ENCODE assay signal across 19 cellular contexts in the genomic region with DNA sequence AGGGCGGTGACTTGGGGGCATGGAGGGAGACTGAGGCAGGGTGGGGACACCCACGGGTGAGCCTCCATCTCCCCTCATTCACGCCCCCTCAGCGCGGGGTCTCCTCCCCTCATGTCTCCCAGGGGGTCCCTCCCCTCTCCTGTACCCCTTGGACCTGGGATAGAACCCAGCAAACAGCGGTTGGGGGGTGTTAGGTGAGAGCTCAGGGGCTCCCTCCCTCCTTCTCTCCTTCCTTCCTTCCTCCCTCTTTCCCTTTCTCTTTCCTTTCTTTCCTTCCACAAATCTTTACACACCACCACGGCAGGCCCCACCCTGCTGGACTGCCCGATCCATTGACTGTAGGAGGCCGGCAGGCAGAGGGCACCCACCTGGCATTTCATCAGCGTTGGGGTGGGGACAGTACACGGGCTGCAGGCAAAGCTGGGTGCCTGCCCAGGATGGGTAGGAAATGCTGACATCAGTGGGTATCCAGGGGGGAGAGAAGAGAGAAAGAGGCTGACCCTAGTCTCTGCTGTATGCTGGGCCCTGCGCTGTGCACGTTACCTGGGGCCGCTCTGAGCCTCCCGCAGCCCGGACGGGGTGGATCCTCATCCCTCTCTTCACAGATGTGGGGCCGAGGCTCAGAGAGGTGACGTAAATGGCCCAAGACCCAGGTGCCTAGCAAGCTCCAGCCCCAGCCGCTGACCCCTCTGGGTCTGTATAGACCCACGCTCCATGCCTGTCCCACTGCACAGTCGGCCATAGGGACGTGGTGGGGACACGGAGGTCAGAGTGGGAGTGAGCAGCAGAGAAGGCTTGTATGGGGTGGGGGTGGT. TPM values are rescaled to one million over a fixed set of nuclear protein-coding genes. Genes with fewer than 3 reads are reported as not detected.
A peak's percentile ranks its signal among the peaks of the same experiment; 100 is the strongest.
DNase-seq lines count a peak whose midpoint lies in the region; ATAC-seq and TF ChIP-seq lines count a peak whose summit lies in the region.
"Had no signal": no experiment of that assay in that cellular context is flagged by ENCODE, and none has a peak within 500 bp of the region (broad histone marks: within the 10 kb centered on the region; RNA-seq: fewer than 3 reads in every experiment).

No MANE protein-coding gene starts in this region.

- H3K36me3 Mint-ChIP-seq in central memory CD8-positive, alpha-beta T cell (ENCODE audit: insufficient read depth), result peaks cover 5% of the 10 kb centered on the region
- no peaks in the 10 kb centered on the region for H3K36me3 Mint-ChIP-seq in neural crest cell (ENCODE audit: low read depth)

- peak overlapping the region; percentile 6 for H3K27ac Mint-ChIP-seq in central memory CD8-positive, alpha-beta T cell (ENCODE audit: low read depth)
- H3K27ac Mint-ChIP-seq in neural crest cell (ENCODE audit: unreplicated experiment), result no peak overlapping the region
- H3K27ac Mint-ChIP-seq: CD4-positive, alpha-beta T cell; T-helper 1 cell treated with Interleukin-12 subunit alpha and Interleukin-12 subunit beta and Interleukin-4 antibody, amounts not matched to agents 30 μg/mL and 1 μg/mL, for 36 hours had no signal

- peaks cover 18% of the 10 kb centered on the region for H3K27me3 Mint-ChIP-seq in central memory CD8-positive, alpha-beta T cell
- peaks cover 4% of the 10 kb centered on the region for H3K27me3 Mint-ChIP-seq in neural crest cell (ENCODE audit: low read depth)
- H3K27me3 Mint-ChIP-seq: CD4-positive, alpha-beta T cell had no signal

- H3K36me3 ChIP-seq in left ventricle myocardium inferior, result peaks cover 3% of the 10 kb centered on the region
- H3K36me3 ChIP-seq in vagina, result no peaks in the 10 kb centered on the region
- H3K36me3 ChIP-seq: gastrocnemius medialis, thoracic aorta had no signal

- H3K4me1 ChIP-seq in left ventricle myocardium inferior (peaks cover 47% of the 10 kb centered on the region), vagina (peaks cover 67% of the 10 kb centered on the region)

- H3K9me3 ChIP-seq in left ventricle myocardium inferior (replicated peaks), result no peaks in the 10 kb centered on the region
- H3K9me3 ChIP-seq in vagina, result no peaks in the 10 kb centered on the region
- H3K9me3 ChIP-seq: gastrocnemius medialis, thoracic aorta had no signal

- H3K27ac ChIP-seq in left ventricle myocardium inferior (replicated peaks) (peak overlapping the region; percentile 40), vagina (peak overlapping the region; percentile 95)
- H3K27ac ChIP-seq: thoracic aorta had no signal

- H3K4me3 Mint-ChIP-seq in central memory CD8-positive, alpha-beta T cell, result no peak overlapping the region
- peak overlapping the region; percentile 39 for H3K4me3 Mint-ChIP-seq in neural crest cell
- H3K4me3 Mint-ChIP-seq: CD4-positive, alpha-beta T cell; T-helper 1 cell treated with Interleukin-12 subunit alpha and Interleukin-12 subunit beta and Interleukin-4 antibody, amounts not matched to agents 30 μg/mL and 1 μg/mL, for 36 hours had no signal

- TF ChIP-seq CTCF in left ventricle myocardium inferior (IDR thresholded peaks at IDR 0.05; ENCODE audit: borderline replicate concordance) (no peak), neural crest cell (conservative IDR thresholded peaks at IDR 0.05) (no peak), vagina (IDR thresholded peaks at IDR 0.05) (no peak)

- intact Hi-C loops in left ventricle myocardium inferior (cut with micrococcal nuclease) (no loop called here), Right ventricle myocardium superior (cut with DNase I) (no loop called here), vagina (cut with DNase I) (no loop called here)

- ATAC-seq in Right ventricle myocardium superior (ENCODE audit: poor library complexity) (no peak), GM21717 (IDR thresholded peaks at IDR 0.05; ENCODE audit: unreplicated experiment) (no peak)
- ATAC-seq in central memory CD8-positive, alpha-beta T cell (replicated peaks; ENCODE audit: extremely low read depth, poor library complexity, severe bottlenecking), result no peak
- ATAC-seq: gastrocnemius medialis, left lobe of liver had no signal

- no peak for DNase-seq in left ventricle myocardium inferior
- no peak for DNase-seq in Right ventricle myocardium superior
- no peak for DNase-seq in central memory CD8-positive, alpha-beta T cell (ENCODE audit: low spot score in 2 of 2)
- no peak for DNase-seq in neural crest cell (ENCODE audit: low read depth, low spot score)
- DNase-seq in vagina (ENCODE audit: extremely low spot score in 2 of 2), result no peak
- DNase-seq in COLO829 (ENCODE audit: low spot score), result no peak
- DNase-seq in NCI-H146 treated with DMSO at 0.1 percent for 48 hours (lab: John Stamatoyannopoulos, UW; ENCODE audit: unreplicated experiment), result no peak
- DNase-seq: ACHN; activated naive CD4-positive, alpha-beta T cell treated with Interleukin-2 at 50 U/mL for 16 hours; activated T-cell treated with anti-CD3 and anti-CD28 coated beads for 4 hours; CD4-positive, alpha-beta T cell; gastrocnemius medialis; NCI-H187 treated with DMSO at 0.1 percent for 48 hours; NCI-H446 treated with DMSO at 0.1 percent for 48 hours had no signal

- no peaks in the 10 kb centered on the region for H3K9me3 Mint-ChIP-seq in central memory CD8-positive, alpha-beta T cell
- H3K9me3 Mint-ChIP-seq in neural crest cell, result no peaks in the 10 kb centered on the region
- H3K9me3 Mint-ChIP-seq: CD4-positive, alpha-beta T cell; T-helper 1 cell treated with Interleukin-12 subunit alpha and Interleukin-12 subunit beta and Interleukin-4 antibody, amounts not matched to agents 30 μg/mL and 1 μg/mL, for 36 hours had no signal

- H3K4me3 ChIP-seq in left ventricle myocardium inferior (no peak overlapping the region), vagina (no peak overlapping the region)
- H3K4me3 ChIP-seq: gastrocnemius medialis, thoracic aorta had no signal

- peaks cover 39% of the 10 kb centered on the region for H3K27me3 ChIP-seq in left ventricle myocardium inferior (ENCODE audit: low read depth)
- H3K27me3 ChIP-seq in vagina, result no peaks in the 10 kb centered on the region

- no peaks in the 10 kb centered on the region for H3K4me1 Mint-ChIP-seq in central memory CD8-positive, alpha-beta T cell
- H3K4me1 Mint-ChIP-seq in neural crest cell, result peaks cover 14% of the 10 kb centered on the region

- no peak for TF ChIP-seq POLR2A in vagina (IDR thresholded peaks at IDR 0.05)

RNA-seq across cellular contexts. Expression of a gene that starts 3.5 kb away (rescaled TPM):
- total RNA-seq in left ventricle myocardium inferior (3.7 TPM), Right ventricle myocardium superior (2.6 TPM), neural crest cell (1.3 and 1.5 TPM in 2 replicates), vagina (13.5 TPM)

RNA-seq across cellular contexts. Expression of a gene that starts 6.8 kb away (rescaled TPM):
- total RNA-seq in left ventricle myocardium inferior (5.2 TPM), Right ventricle myocardium superior (2.9 TPM), neural crest cell (81.1 and 87.9 TPM in 2 replicates), vagina (14.2 TPM)

RNA-seq across cellular contexts. Expression of a gene that starts 15.3 kb away (rescaled TPM):
- total RNA-seq in left ventricle myocardium inferior, result 5.4 TPM
- 4.7 TPM for total RNA-seq in Right ventricle myocardium superior
- 14.8 and 15.0 TPM in 2 replicates for total RNA-seq in neural crest cell
- 2.7 TPM for total RNA-seq in vagina

RNA-seq across cellular contexts. Expression of a gene that starts 27.2 kb away (rescaled TPM):
- total RNA-seq in left ventricle myocardium inferior, result not detected
- total RNA-seq in Right ventricle myocardium superior, result not detected
- total RNA-seq in neural crest cell, result not detected in 2 replicates
- total RNA-seq in vagina, result not detected
- total RNA-seq: CD4-positive, alpha-beta T cell; endothelial cell of umbilical vein; gastrocnemius medialis; left lobe of liver; thoracic aorta had no signal

RNA-seq across cellular contexts. Expression of a gene that starts 30.3 kb away (rescaled TPM):
- total RNA-seq in left ventricle myocardium inferior (52.6 TPM), Right ventricle myocardium superior (48.9 TPM), neural crest cell (34.3 and 36.7 TPM in 2 replicates), vagina (61.4 TPM)
